In genomic region chr9:91033802-91034201, GRCh38 we compare ENCODE assay signal across 8 cellular contexts.
A peak's percentile ranks its signal among the peaks of the same experiment; 100 is the strongest.
DNase-seq lines count a peak whose midpoint lies in the region; ATAC-seq and TF ChIP-seq lines count a peak whose summit lies in the region.

No MANE protein-coding gene starts in this region.

- POLR2A ChIA-PET in AG04450 (lab: Yijun Ruan, JAX), result no interaction called here

- no peak for ATAC-seq in GM18517 (IDR thresholded peaks at IDR 0.05; ENCODE audit: unreplicated experiment)

- no peaks in the 10 kb centered on the region for H3K9me3 ChIP-seq in AG04450 (ENCODE audit: control insufficient read depth, insufficient read depth, low read length)

- peak; percentile 36; the same call in 1 of the 2 replicates for TF ChIP-seq CTCF in AG04450 (IDR thresholded peaks at IDR 0.05; ENCODE audit: low read depth, low read length)
- TF ChIP-seq CTCF in fibroblast of mammary gland (conservative IDR thresholded peaks at IDR 0.05; ENCODE audit: control insufficient read depth, insufficient read depth, low read depth, low read length), result peak; percentile 47

- no peak for DNase-seq in AG04450 (ENCODE audit: low read depth, low spot score)
- peak; percentile 71 for DNase-seq in Jurkat, Clone E6-1 (ENCODE audit: low read depth, low spot score)
- DNase-seq in activated CD8-positive, alpha-beta memory T cell treated with anti-CD3 and anti-CD28 coated beads for 4 hours (ENCODE audit: low read depth in 2 of 2), result peak; percentile 12 to 36
- DNase-seq in fibroblast of mammary gland (ENCODE audit: low read depth), result peak; percentile 24
- peak; percentile 27 to 56 (median 36) for DNase-seq in stimulated activated CD4-positive, alpha-beta T cell treated with anti-CD3 and anti-CD28 coated beads, TNF-alpha, amount 100 ng/mL, for 4 hours (ENCODE audit: low read depth in 3 of 3)
- DNase-seq in HCEC 1CT, result no peak
- DNase-seq in epidermal melanocyte (ENCODE audit: insufficient read length, low spot score), result no peak

- H3K4me3 ChIP-seq in AG04450 (ENCODE audit: low read depth, low read length) (no peak overlapping the region), fibroblast of mammary gland (ENCODE audit: control insufficient read depth, low read depth, low read length) (no peak overlapping the region)
- no peak overlapping the region for H3K4me3 ChIP-seq in Jurkat, Clone E6-1 (ENCODE audit: low read length)

- no peak overlapping the region for H3K27ac ChIP-seq in AG04450 (ENCODE audit: low read depth, low read length)

- H3K27me3 ChIP-seq in AG04450 (ENCODE audit: control insufficient read depth, insufficient read depth, low read length), result no peaks in the 10 kb centered on the region

- CTCF ChIA-PET in AG04450 (lab: Charles Lee), result interaction anchor here (0.6 to 1.6 kb wide), 2 partner anchors 32 to 119 kb away, joined by 5 to 8 read pairs; no protein-coding TSS in a partner anchor

Comparison
In these comparisons a context has a peak if more than half of its experiments do, and no peak if none do; other contexts are left out.
1. DNase-seq: peak in Jurkat, Clone E6-1 (single experiment), activated CD8-positive, alpha-beta memory T cell treated with anti-CD3 and anti-CD28 coated beads for 4 hours (2 of 2), fibroblast of mammary gland (single experiment) and stimulated activated CD4-positive, alpha-beta T cell treated with anti-CD3 and anti-CD28 coated beads, TNF-alpha, amount 100 ng/mL, for 4 hours (3 of 3); none in AG04450 (single experiment), HCEC 1CT (single experiment) and epidermal melanocyte (single experiment).